In genomic region chr11:128859563-128860441, GRCh38 we compare ENCODE assay signal across 8 cellular contexts. TPM values are rescaled to one million over a fixed set of nuclear protein-coding genes. Genes with fewer than 3 reads are reported as not detected.
DNase-seq lines count a peak whose midpoint lies in the region; ATAC-seq and TF ChIP-seq lines count a peak whose summit lies in the region.

No MANE protein-coding gene starts in this region.

- intact Hi-C loops in right cardiac atrium (cut with DNase I), result no loop called here
- intact Hi-C loops in spleen (cut with DNase I; ENCODE audit: low total_unique reads), result loop anchor here (10.0 kb wide), 1 partner anchor 85 kb away; no protein-coding TSS in a partner anchor

- peak; percentile 65 for TF ChIP-seq CTCF in AG09309 (IDR thresholded peaks at IDR 0.05; ENCODE audit: control insufficient read depth, insufficient read depth, low read depth, low read length, missing control alignments)
- peak; percentile 81 to 99 (median 94) for TF ChIP-seq CTCF in spleen (IDR thresholded peaks at IDR 0.05 in 8 of 11, conservative IDR thresholded peaks at IDR 0.05 in 3 of 11)

- WGBS in right cardiac atrium, result 27% methylated on average over 33 of the region's 33 CpGs
- WGBS in spleen, 5 donors, result 24 to 31% (median 27%) methylated on average over 30 to 33 of the region's 33 CpGs

- no peak for DNase-seq in AG09309 (ENCODE audit: low read depth)
- peak; percentile 11 for DNase-seq in SKM-1 (lab: John Stamatoyannopoulos, UW; ENCODE audit: unreplicated experiment)
- DNase-seq in activated naive CD4-positive, alpha-beta T cell treated with Interleukin-2 at 50 U/mL for 16 hours, result peak; percentile 81
- peak; percentile 68 to 91 (median 91) for DNase-seq in right cardiac atrium
- DNase-seq in spleen, result peak; percentile 96
- no peak for DNase-seq in NCI-H1694 treated with DMSO at 0.1 percent for 48 hours (lab: John Stamatoyannopoulos, UW)

- H3K4me3 ChIP-seq in AG09309 (ENCODE audit: control insufficient read depth, low read depth, low read length) (no peak overlapping the region), right cardiac atrium (ENCODE audit: low read length) (no peak overlapping the region), spleen (no peak overlapping the region)

- no peak for TF ChIP-seq POLR2A in spleen (IDR thresholded peaks at IDR 0.05)

- no peaks in the 10 kb centered on the region for H3K4me1 ChIP-seq in right cardiac atrium (ENCODE audit: control insufficient read depth, insufficient read depth, low read length)
- peaks cover 0 to 28% (median 19%) of the 10 kb centered on the region in 6 donors for H3K4me1 ChIP-seq in spleen

- no peaks in the 10 kb centered on the region for H3K9me3 ChIP-seq in right cardiac atrium (ENCODE audit: control insufficient read depth, low read length)
- H3K9me3 ChIP-seq in spleen, result no peaks in the 10 kb centered on the region

- no peaks in the 10 kb centered on the region for H3K36me3 ChIP-seq in spleen

- ATAC-seq in GM19043 (IDR thresholded peaks at IDR 0.05; ENCODE audit: low read depth, unreplicated experiment), result peak; percentile 97
- peak; percentile 93 for ATAC-seq in HG03159 (IDR thresholded peaks at IDR 0.05; ENCODE audit: unreplicated experiment)
- ATAC-seq in right cardiac atrium, result peak; percentile 79 to 88

- no peak overlapping the region for H3K27ac ChIP-seq in right cardiac atrium (ENCODE audit: low read length)
- H3K27ac ChIP-seq in spleen, result peak overlapping the region in 5 of 8 donors; percentile 28 to 55 (median 44)

- H3K27me3 ChIP-seq in right cardiac atrium (ENCODE audit: control insufficient read depth, insufficient read depth) (no peaks in the 10 kb centered on the region), spleen (replicated peaks in 1 of 7) (no peaks in the 10 kb centered on the region)

RNA-seq across cellular contexts. Expression of gene KCNJ1, which starts 7.3 kb away (rescaled TPM):
- total RNA-seq in right cardiac atrium, result under 1 TPM in 1 of 4 donors, not detected in 3; 0.17 TPM
- polyA plus RNA-seq in right cardiac atrium, result 0.09 TPM
- total RNA-seq in spleen, result not detected
- polyA plus RNA-seq in spleen, result under 1 TPM; 0.02 to 0.09 (median 0.03) TPM

RNA-seq across cellular contexts. Expression of gene KCNJ5, which starts 31.4 kb away (rescaled TPM):
- total RNA-seq in right cardiac atrium (10 to 100 TPM in 3 of 4 donors, 1 to 10 TPM in 1; 9.3 to 30.0 (median 24.0) TPM), spleen (10 to 100 TPM in 6 of 7 donors, 1 to 10 TPM in 1; 4.8 to 45.4 (median 17.4) TPM)
- polyA plus RNA-seq in right cardiac atrium (15.8 TPM), spleen (1 to 10 TPM in 1 of 3 donors, under 1 TPM in 2; 0.42 to 4.5 (median 0.74) TPM)

Comparison
In these comparisons a context has a peak if more than half of its experiments do, and no peak if none do; other contexts are left out.
1. DNase-seq: peak in SKM-1 (single experiment), activated naive CD4-positive, alpha-beta T cell treated with Interleukin-2 at 50 U/mL for 16 hours (single experiment), right cardiac atrium (3 of 3) and spleen (single experiment); none in AG09309 (single experiment) and NCI-H1694 treated with DMSO at 0.1 percent for 48 hours (single experiment).
2. Peak in every context shown above with its lines, with median percentiles within 50 percentile points of each other: ATAC-seq.